24 cellular contexts compared by ENCODE assay signal in the genomic region with DNA sequence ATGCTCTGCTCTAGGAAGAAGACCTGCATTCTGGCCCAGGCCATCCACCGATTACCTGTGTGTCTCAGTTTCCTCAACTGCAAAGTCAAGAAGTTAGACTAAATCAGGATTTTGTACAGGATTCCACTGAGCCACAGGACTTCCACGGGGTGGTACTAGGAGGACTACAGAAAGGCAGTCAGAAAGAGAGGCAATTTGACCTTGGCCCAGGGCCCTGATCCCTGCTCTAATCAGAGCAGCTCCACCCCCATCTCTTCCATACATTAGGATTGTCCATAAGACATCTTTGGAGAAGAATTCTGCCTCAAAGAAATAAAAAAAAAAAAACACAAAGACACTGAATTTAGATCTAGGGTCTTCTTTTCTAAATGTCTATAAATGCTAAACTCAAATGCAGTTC. TPM values are rescaled to one million over a fixed set of nuclear protein-coding genes. Genes with fewer than 3 reads are reported as not detected.
DNase-seq lines count a peak whose midpoint lies in the region; ATAC-seq, FAIRE-seq and TF ChIP-seq lines count a peak whose summit lies in the region.
"Had no signal": no experiment of that assay in that cellular context is flagged by ENCODE, and none has a peak within 500 bp of the region (broad histone marks: within the 10 kb centered on the region; RNA-seq: fewer than 3 reads in every experiment).

No MANE protein-coding gene starts in this region.

- no peak overlapping the region for H4K12ac ChIP-seq in trophoblast cell (ENCODE audit: low read depth, low read length)

- H2AFZ ChIP-seq in astrocyte (ENCODE audit: low read depth, low read length) (no peak overlapping the region), hepatocyte (no peak overlapping the region), trophoblast cell (ENCODE audit: insufficient read depth, low read length, poor library complexity) (no peak overlapping the region)
- H2AFZ ChIP-seq: GM23248 had no signal

- H3K27me3 ChIP-seq in astrocyte (ENCODE audit: insufficient read depth, low read length) (no peaks in the 10 kb centered on the region), hepatocyte (no peaks in the 10 kb centered on the region), trophoblast cell (ENCODE audit: insufficient read depth, low read length) (no peaks in the 10 kb centered on the region)

- H4K20me1 ChIP-seq in astrocyte (ENCODE audit: insufficient read depth, low read length): no peaks in the 10 kb centered on the region
- H4K20me1 ChIP-seq in hepatocyte (ENCODE audit: insufficient read depth, poor library complexity, severe bottlenecking): no peaks in the 10 kb centered on the region

- no peak overlapping the region for H2BK120ac ChIP-seq in trophoblast cell (ENCODE audit: insufficient read depth, low read length, poor library complexity)

- no peaks in the 10 kb centered on the region for H3K79me1 ChIP-seq in trophoblast cell (ENCODE audit: low read length)

- ATAC-seq in GM18868 (IDR thresholded peaks at IDR 0.05; ENCODE audit: unreplicated experiment) (no peak), HG03039 (IDR thresholded peaks at IDR 0.05; ENCODE audit: unreplicated experiment) (no peak)

- H4K8ac ChIP-seq in trophoblast cell (ENCODE audit: low read depth, low read length): peak overlapping the region; percentile 23

- no peak overlapping the region for H3K4me3 Mint-ChIP-seq in astrocyte (ENCODE audit: unreplicated experiment)
- H3K4me3 Mint-ChIP-seq: CD4-positive, alpha-beta memory T cell had no signal

- DNase-seq in astrocyte (ENCODE audit: low read depth) (no peak), hepatocyte (ENCODE audit: low spot score) (no peak), trophoblast cell (no peak), NCI-H1105 treated with DMSO at 0.1 percent for 48 hours (lab: John Stamatoyannopoulos, UW) (no peak)
- DNase-seq: C1 segment of cervical spinal cord; Calu3; CD4-positive, alpha-beta memory T cell; COR-L47; DMS53; DMS79 treated with DMSO at 0.1 percent for 48 hours; GF-D8; GM23248; H7; HCEC 1CT had no signal

- H4K91ac ChIP-seq in trophoblast cell (ENCODE audit: low read depth, low read length): no peak overlapping the region

- H3K9me3 ChIP-seq in astrocyte (ENCODE audit: insufficient read depth, low read depth, low read length): no peaks in the 10 kb centered on the region
- H3K9me3 ChIP-seq in hepatocyte (ENCODE audit: low read depth): no peaks in the 10 kb centered on the region
- H3K9me3 ChIP-seq in trophoblast cell (ENCODE audit: insufficient read depth, low read depth, low read length): no peaks in the 10 kb centered on the region

- H3K9ac ChIP-seq in astrocyte (ENCODE audit: low read length): no peak overlapping the region
- H3K9ac ChIP-seq in trophoblast cell (ENCODE audit: low read length): no peak overlapping the region
- H3K9ac ChIP-seq: GM23248 had no signal

- H3K4me3 ChIP-seq in astrocyte (ENCODE audit: insufficient read depth, low read depth, low read length): no peak overlapping the region
- H3K4me3 ChIP-seq in hepatocyte: no peak overlapping the region
- H3K4me3 ChIP-seq in trophoblast cell (ENCODE audit: low read depth, low read length): no peak overlapping the region
- H3K4me3 ChIP-seq: GM23248 had no signal

- H3K27me3 Mint-ChIP-seq in astrocyte (ENCODE audit: low read depth, unreplicated experiment): no peaks in the 10 kb centered on the region

- H3K18ac ChIP-seq in trophoblast cell (ENCODE audit: low read length): no peak overlapping the region

- peak overlapping the region; percentile 36 for H3K27ac Mint-ChIP-seq in astrocyte (ENCODE audit: unreplicated experiment)

- H3K36me3 Mint-ChIP-seq in astrocyte (ENCODE audit: low read depth, unreplicated experiment): no peaks in the 10 kb centered on the region

- H3K4me2 ChIP-seq in astrocyte (ENCODE audit: low read length) (no peak overlapping the region), hepatocyte (no peak overlapping the region), trophoblast cell (ENCODE audit: low read length) (no peak overlapping the region)

- no peak overlapping the region for H2BK5ac ChIP-seq in trophoblast cell (ENCODE audit: low read depth, low read length, poor library complexity)

- no peak overlapping the region for H3K23ac ChIP-seq in trophoblast cell (ENCODE audit: low read length)

- no peaks in the 10 kb centered on the region for H3K9me3 Mint-ChIP-seq in astrocyte (ENCODE audit: unreplicated experiment)
- H3K9me3 Mint-ChIP-seq: CD4-positive, alpha-beta memory T cell had no signal

- H3K36me3 ChIP-seq in astrocyte (ENCODE audit: insufficient read depth, low read length) (no peaks in the 10 kb centered on the region), hepatocyte (replicated peaks; ENCODE audit: insufficient read depth, low read depth) (no peaks in the 10 kb centered on the region), trophoblast cell (ENCODE audit: control insufficient read depth in 1 of 2, insufficient read depth in 2 of 2, low read length in 2 of 2) (no peaks in the 10 kb centered on the region)

- H3K14ac ChIP-seq in trophoblast cell (ENCODE audit: low read length): no peak overlapping the region

- no peak overlapping the region for H2AK5ac ChIP-seq in trophoblast cell (ENCODE audit: low read length)

- peaks cover 10% of the 10 kb centered on the region for H3K4me1 ChIP-seq in astrocyte (ENCODE audit: insufficient read depth, low read length)
- no peaks in the 10 kb centered on the region for H3K4me1 ChIP-seq in hepatocyte (ENCODE audit: insufficient read depth)
- peaks cover 0 to 4% of the 10 kb centered on the region in 2 experiments for H3K4me1 ChIP-seq in trophoblast cell (ENCODE audit: control insufficient read depth in 1 of 2, insufficient read depth in 2 of 2, low read length in 2 of 2)

- H2BK12ac ChIP-seq in trophoblast cell (ENCODE audit: low read length): no peak overlapping the region

- H3K4ac ChIP-seq in trophoblast cell (ENCODE audit: low read depth, low read length): no peak overlapping the region

- H3K27ac ChIP-seq in astrocyte (ENCODE audit: low read depth, low read length) (no peak overlapping the region), hepatocyte (peak overlapping the region; percentile 62), trophoblast cell (ENCODE audit: low read depth, low read length) (no peak overlapping the region)
- H3K27ac ChIP-seq: GM23248 had no signal

- TF ChIP-seq CTCF in astrocyte (IDR thresholded peaks at IDR 0.05; ENCODE audit: insufficient read depth, low read depth, low read length) (no peak), hepatocyte (IDR thresholded peaks at IDR 0.05; ENCODE audit: poor library complexity) (no peak)

- FAIRE-seq in astrocyte (lab: Jason Lieb, UNC): no peak
- FAIRE-seq: GM12891, GM18507, H1 had no signal

- H3K4me1 Mint-ChIP-seq in astrocyte (ENCODE audit: low read depth, unreplicated experiment): peaks cover 32% of the 10 kb centered on the region
- H3K4me1 Mint-ChIP-seq: CD4-positive, alpha-beta memory T cell had no signal

- no peaks in the 10 kb centered on the region for H3K9me2 ChIP-seq in hepatocyte (replicated peaks; ENCODE audit: insufficient read depth)

- H3K79me2 ChIP-seq in astrocyte (ENCODE audit: insufficient read depth, low read length): no peaks in the 10 kb centered on the region
- no peaks in the 10 kb centered on the region for H3K79me2 ChIP-seq in hepatocyte
- no peaks in the 10 kb centered on the region for H3K79me2 ChIP-seq in trophoblast cell (ENCODE audit: control insufficient read depth, insufficient read depth, low read length, poor library complexity)

- 77% methylated on average over 2 of the region's 2 CpGs for WGBS in hepatocyte (ENCODE audit: low lambda C conversion rate, missing lambda C conversion rate)
- WGBS in trophoblast cell (ENCODE audit: extremely low coverage, insufficient coverage, insufficient read length): no CpG with 5 or more reads among the region's 2 CpGs

RNA-seq across cellular contexts. Expression of a gene that starts 52.8 kb away (rescaled TPM):
- not detected in 2 replicates for total RNA-seq in astrocyte
- total RNA-seq in hepatocyte: not detected in 2 replicates
- polyA plus RNA-seq in hepatocyte: not detected in 2 replicates
- polyA plus RNA-seq in trophoblast cell (2013): 0.01 TPM in 1 of 2 replicates, not detected in the other
- total RNA-seq: A172; A673; Calu3; CD4-positive, alpha-beta memory T cell; Daoy; G401; GM23248; H1; H7 had no signal
- polyA plus RNA-seq: BJ; CD4-positive, alpha-beta memory T cell; GM23248; H1 had no signal
